Comparison of ENCODE assay signal across 9 cellular contexts in genomic region chr22:42964994-42965699, GRCh38. TPM values are rescaled to one million over a fixed set of nuclear protein-coding genes. Genes with fewer than 3 reads are reported as not detected.
DNase-seq lines count a peak whose midpoint lies in the region; ATAC-seq and TF ChIP-seq lines count a peak whose summit lies in the region.
"Had no signal": no experiment of that assay in that cellular context is flagged by ENCODE, and none has a peak within 500 bp of the region (broad histone marks: within the 10 kb centered on the region; RNA-seq: fewer than 3 reads in every experiment).

No MANE protein-coding gene starts in this region.

- 20 to 38% methylated on average over 4 to 5 of the region's 6 CpGs for WGBS in endodermal cell (ENCODE audit: insufficient coverage in 1 of 2, insufficient read length in 1 of 2), 2 experiments
- WGBS in prostate gland, result 33% methylated on average over 6 of the region's 6 CpGs

- H3K4me3 Mint-ChIP-seq in endodermal cell, result no peak overlapping the region
- H3K4me3 Mint-ChIP-seq in stimulated activated naive CD8-positive, alpha-beta T cell treated with anti-CD3 and anti-CD28 coated beads, Interleukin-15, amount 100 ng/mL, for 72 hours, result peak overlapping the region; percentile 40 to 47

- H3K9ac ChIP-seq in endodermal cell (ENCODE audit: extremely low read depth, low read length, poor library complexity, severe bottlenecking), result no peak overlapping the region

- no peaks in the 10 kb centered on the region for H3K27me3 ChIP-seq in endodermal cell (ENCODE audit: control insufficient read depth, insufficient read depth, low read length, poor library complexity, severe bottlenecking)
- H3K27me3 ChIP-seq in prostate gland (replicated peaks; ENCODE audit: insufficient read depth), result no peaks in the 10 kb centered on the region
- H3K27me3 ChIP-seq: vagina had no signal

- H3K27me3 Mint-ChIP-seq in endodermal cell (ENCODE audit: insufficient read depth), result no peaks in the 10 kb centered on the region
- H3K27me3 Mint-ChIP-seq in stimulated activated naive CD8-positive, alpha-beta T cell treated with anti-CD3 and anti-CD28 coated beads, Interleukin-15, amount 100 ng/mL, for 72 hours, result no peaks in the 10 kb centered on the region

- no peak overlapping the region for H3K27ac Mint-ChIP-seq in endodermal cell
- H3K27ac Mint-ChIP-seq in stimulated activated naive CD8-positive, alpha-beta T cell treated with anti-CD3 and anti-CD28 coated beads, Interleukin-15, amount 100 ng/mL, for 72 hours, result peak overlapping the region; percentile 56 to 85

- peaks cover 3% of the 10 kb centered on the region for H3K9me3 Mint-ChIP-seq in endodermal cell
- no peaks in the 10 kb centered on the region for H3K9me3 Mint-ChIP-seq in stimulated activated naive CD8-positive, alpha-beta T cell treated with anti-CD3 and anti-CD28 coated beads, Interleukin-15, amount 100 ng/mL, for 72 hours

- H3K27ac ChIP-seq in endodermal cell (ENCODE audit: low read depth, low read length) (no peak overlapping the region), prostate gland (no peak overlapping the region), substantia nigra (ENCODE audit: low read depth, low read length, poor library complexity, severe bottlenecking) (no peak overlapping the region)
- H3K27ac ChIP-seq: vagina had no signal

- peaks cover 23% of the 10 kb centered on the region for H3K4me1 ChIP-seq in endodermal cell (ENCODE audit: control insufficient read depth, insufficient read depth, low read length)
- peaks cover 27% of the 10 kb centered on the region for H3K4me1 ChIP-seq in prostate gland (replicated peaks)

- TF ChIP-seq CTCF in endodermal cell (conservative IDR thresholded peaks at IDR 0.05) (no peak), prostate gland (IDR thresholded peaks at IDR 0.05) (no peak)

- intact Hi-C loops in prostate gland (cut with DNase I), result loop anchor here (5.0 kb wide), 1 partner anchor 98 kb away; no protein-coding TSS in a partner anchor

- peak in 3 of 4 experiments; percentile 13 to 24 (median 15) for DNase-seq in stimulated activated CD4-positive, alpha-beta T cell treated with anti-CD3 and anti-CD28 coated beads, Interleukin-1b, Interleukin-23, amount 100 ng/mL, for 24 hours (ENCODE audit: low read depth in 4 of 4, low spot score in 1 of 4)
- DNase-seq in stimulated activated CD4-positive, alpha-beta T cell treated with anti-CD3 and anti-CD28 coated beads, Interleukin-4, amount 100 ng/mL, for 1 hour, result no peak
- peak; percentile 93 for DNase-seq in NCI-H748 (lab: John Stamatoyannopoulos, UW; ENCODE audit: unreplicated experiment)
- DNase-seq in endodermal cell, result peak; percentile 78
- DNase-seq in stimulated activated naive CD8-positive, alpha-beta T cell treated with anti-CD3 and anti-CD28 coated beads, Interleukin-15, amount 100 ng/mL, for 72 hours, result peak; percentile 43 to 50
- no peak for DNase-seq in prostate gland (ENCODE audit: low spot score)
- no peak for DNase-seq in substantia nigra (lab: John Stamatoyannopoulos, UW)

- ATAC-seq in stimulated activated naive CD8-positive, alpha-beta T cell treated with anti-CD3 and anti-CD28 coated beads, Interleukin-15, amount 100 ng/mL, for 72 hours, result peak; percentile 89
- no peak for ATAC-seq in GM21825 (IDR thresholded peaks at IDR 0.05; ENCODE audit: unreplicated experiment)

- TF ChIP-seq POLR2A in prostate gland (IDR thresholded peaks at IDR 0.05), result no peak

- H3K9me3 ChIP-seq in endodermal cell (ENCODE audit: control insufficient read depth, low read length), result peaks cover 4% of the 10 kb centered on the region
- H3K9me3 ChIP-seq in prostate gland, result no peaks in the 10 kb centered on the region
- H3K9me3 ChIP-seq: vagina had no signal

- H3K36me3 Mint-ChIP-seq in endodermal cell (ENCODE audit: low read depth), result peaks cover 22% of the 10 kb centered on the region

- peaks cover 53% of the 10 kb centered on the region for H3K4me1 Mint-ChIP-seq in endodermal cell
- H3K4me1 Mint-ChIP-seq in stimulated activated naive CD8-positive, alpha-beta T cell treated with anti-CD3 and anti-CD28 coated beads, Interleukin-15, amount 100 ng/mL, for 72 hours, result peaks cover 78% of the 10 kb centered on the region

- H3K36me3 ChIP-seq in endodermal cell (ENCODE audit: control insufficient read depth, insufficient read depth, low read length) (peaks cover 37% of the 10 kb centered on the region), prostate gland (no peaks in the 10 kb centered on the region)
- H3K36me3 ChIP-seq: vagina had no signal

- no peak overlapping the region for H3K4me3 ChIP-seq in endodermal cell (ENCODE audit: low read length)
- no peak overlapping the region for H3K4me3 ChIP-seq in prostate gland
- H3K4me3 ChIP-seq: vagina had no signal

RNA-seq across cellular contexts. Expression of gene PACSIN2, which starts 49.8 kb away (rescaled TPM):
- total RNA-seq in endodermal cell (10 to 100 TPM; 60.7 to 61.4 TPM), prostate gland (10 to 100 TPM; 78.0 to 87.1 TPM)
- polyA plus RNA-seq in endodermal cell (2013, experiment 1 of 2), result 47.8 TPM
- polyA plus RNA-seq in endodermal cell (2013, experiment 2 of 2), result 50.9 TPM

Comparison
In these comparisons a context has a peak if more than half of its experiments do, and no peak if none do; other contexts are left out.
1. DNase-seq: peak in stimulated activated CD4-positive, alpha-beta T cell treated with anti-CD3 and anti-CD28 coated beads, Interleukin-1b, Interleukin-23, amount 100 ng/mL, for 24 hours (3 of 4), NCI-H748 (single experiment), endodermal cell (single experiment) and stimulated activated naive CD8-positive, alpha-beta T cell treated with anti-CD3 and anti-CD28 coated beads, Interleukin-15, amount 100 ng/mL, for 72 hours (2 of 2); none in stimulated activated CD4-positive, alpha-beta T cell treated with anti-CD3 and anti-CD28 coated beads, Interleukin-4, amount 100 ng/mL, for 1 hour (single experiment), prostate gland (single experiment) and substantia nigra (0 of 49).